Comparison of ENCODE assay signal across 8 cellular contexts in the genomic region with DNA sequence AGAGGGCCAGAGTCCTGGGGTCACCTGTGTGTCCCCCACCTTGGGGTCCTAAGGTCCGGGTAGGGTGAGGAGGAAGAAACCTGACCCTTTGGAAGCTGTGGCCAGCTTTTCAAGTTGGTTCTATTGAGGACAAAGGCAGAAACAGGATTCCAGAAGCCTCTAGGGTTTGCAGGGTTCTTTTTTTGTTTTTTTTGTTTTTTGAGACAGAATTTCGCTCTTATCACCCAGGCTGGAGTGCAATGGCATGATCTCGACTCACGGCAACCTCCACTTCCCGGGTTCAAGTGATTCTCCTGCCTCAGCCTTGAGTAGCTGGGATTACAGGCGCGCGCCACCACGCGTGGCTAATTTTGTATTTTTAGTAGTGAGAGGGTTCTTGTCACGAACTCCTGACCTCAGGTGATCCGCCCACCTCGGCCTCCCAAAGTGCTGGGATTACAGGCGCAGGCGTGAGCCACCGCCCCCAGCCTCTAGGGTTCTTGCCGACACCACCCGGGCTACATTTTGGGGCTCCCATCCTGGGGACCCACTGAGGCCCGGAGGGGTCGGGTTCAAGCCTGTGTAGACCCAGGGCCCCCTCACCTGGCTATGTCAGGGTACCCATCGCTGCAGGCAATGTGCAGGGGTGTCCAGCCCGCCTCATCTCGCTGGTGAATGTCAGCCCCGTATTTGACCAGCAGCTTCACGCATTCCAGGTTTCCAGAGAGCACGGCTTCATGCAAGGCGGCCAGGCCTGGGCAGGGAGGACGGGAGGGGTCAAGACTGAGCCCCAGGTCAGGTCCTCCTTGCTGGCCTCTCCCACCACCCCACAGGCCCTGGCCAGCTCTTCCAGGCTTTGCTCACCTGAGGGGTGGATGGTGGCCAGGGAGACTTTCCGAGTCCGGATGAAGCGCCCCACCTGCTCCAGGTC. TPM values are rescaled to one million over a fixed set of nuclear protein-coding genes. Genes with fewer than 3 reads are reported as not detected.
A peak's percentile ranks its signal among the peaks of the same experiment; 100 is the strongest.
DNase-seq lines count a peak whose midpoint lies in the region; ATAC-seq and TF ChIP-seq lines count a peak whose summit lies in the region.

No MANE protein-coding gene starts in this region.

- H3K36me3 ChIP-seq in BJ (ENCODE audit: control insufficient read depth, insufficient read depth, low read length) (no peaks in the 10 kb centered on the region), MG63 (0 out of 2 replicates have a peak, but pooled peaks cover 4% of the 10 kb centered on the region)

- H3K9me3 ChIP-seq in MG63, result no peaks in the 10 kb centered on the region

- H3K27me3 ChIP-seq in BJ (ENCODE audit: control insufficient read depth, insufficient read depth, low read length) (no peaks in the 10 kb centered on the region), MG63 (no peaks in the 10 kb centered on the region)

- CTCF ChIA-PET in BJ (lab: Yijun Ruan, JAX), result interaction anchor here (0.7 kb wide), 1 partner anchor 196 kb away, joined by 3 read pairs; no protein-coding TSS in a partner anchor

- H3K4me3 ChIP-seq in BJ (ENCODE audit: low read depth, low read length), result peak overlapping the region; percentile 84
- H3K4me3 ChIP-seq in MG63, result peak overlapping the region; percentile 99

- H3K4me1 Mint-ChIP-seq in dendritic cell treated with granulocyte-macrophage colony-stimulating factor and Interleukin-4, amounts not matched to agents 40 ng/mL and 50 ng/mL, for 4 days (ENCODE audit: low read depth), result peaks cover 58% of the 10 kb centered on the region
- H3K4me1 Mint-ChIP-seq in natural killer cell treated with Interleukin-12 subunit alpha and Interleukin-12 subunit beta and Interleukin-15 and Interleukin-18, amount 100 ng/mL, for 72 hours (ENCODE audit: low read depth in 2 of 2), result peaks cover 24 to 30% of the 10 kb centered on the region in 2 donors

- peak overlapping the region; percentile 77 for H3K4me3 Mint-ChIP-seq in dendritic cell treated with granulocyte-macrophage colony-stimulating factor and Interleukin-4, amounts not matched to agents 40 ng/mL and 50 ng/mL, for 4 days
- H3K4me3 Mint-ChIP-seq in natural killer cell treated with Interleukin-12 subunit alpha and Interleukin-12 subunit beta and Interleukin-15 and Interleukin-18, amount 100 ng/mL, for 72 hours, result peak overlapping the region; percentile 65

- peaks cover 18% of the 10 kb centered on the region for H3K36me3 Mint-ChIP-seq in dendritic cell treated with granulocyte-macrophage colony-stimulating factor and Interleukin-4, amounts not matched to agents 40 ng/mL and 50 ng/mL, for 4 days (ENCODE audit: low read depth)
- no peaks in the 10 kb centered on the region for H3K36me3 Mint-ChIP-seq in natural killer cell treated with Interleukin-12 subunit alpha and Interleukin-12 subunit beta and Interleukin-15 and Interleukin-18, amount 100 ng/mL, for 72 hours

- DNase-seq in BJ (ENCODE audit: low read depth), result no peak
- DNase-seq in MG63, result no peak
- peak; percentile 40 for DNase-seq in natural killer cell treated with Interleukin-12 subunit alpha and Interleukin-12 subunit beta and Interleukin-15 and Interleukin-18, amount 100 ng/mL, for 72 hours (ENCODE audit: low spot score)
- DNase-seq in OCI-M1 (lab: John Stamatoyannopoulos, UW), result no peak
- no peak for DNase-seq in SKM-1 (lab: John Stamatoyannopoulos, UW; ENCODE audit: unreplicated experiment)
- no peak for DNase-seq in OCI-M2 (lab: John Stamatoyannopoulos, UW; ENCODE audit: unreplicated experiment)
- DNase-seq in NOMO-1 treated with dmso at 0.1 percent for 144 hours (lab: John Stamatoyannopoulos, UW; ENCODE audit: unreplicated experiment), result no peak

- no peaks in the 10 kb centered on the region for H3K27me3 Mint-ChIP-seq in dendritic cell treated with granulocyte-macrophage colony-stimulating factor and Interleukin-4, amounts not matched to agents 40 ng/mL and 50 ng/mL, for 4 days
- no peaks in the 10 kb centered on the region for H3K27me3 Mint-ChIP-seq in natural killer cell treated with Interleukin-12 subunit alpha and Interleukin-12 subunit beta and Interleukin-15 and Interleukin-18, amount 100 ng/mL, for 72 hours

- no peak for TF ChIP-seq CTCF in BJ (IDR thresholded peaks at IDR 0.05; ENCODE audit: insufficient read depth, low read depth, low read length)

- ATAC-seq in natural killer cell treated with Interleukin-12 subunit alpha and Interleukin-12 subunit beta and Interleukin-15 and Interleukin-18, amount 100 ng/mL, for 72 hours, result no peak

- POLR2A ChIA-PET in BJ (lab: Charles Lee), result interaction anchor here (0.6 kb wide), 1 partner anchor 123 kb away, joined by 3 read pairs; no protein-coding TSS in a partner anchor

- intact Hi-C loops in dendritic cell treated with granulocyte-macrophage colony-stimulating factor and Interleukin-4, amounts not matched to agents 40 ng/mL and 50 ng/mL, for 4 days (cut with micrococcal nuclease), result no loop called here

- H3K9me3 Mint-ChIP-seq in dendritic cell treated with granulocyte-macrophage colony-stimulating factor and Interleukin-4, amounts not matched to agents 40 ng/mL and 50 ng/mL, for 4 days, result no peaks in the 10 kb centered on the region
- H3K9me3 Mint-ChIP-seq in natural killer cell treated with Interleukin-12 subunit alpha and Interleukin-12 subunit beta and Interleukin-15 and Interleukin-18, amount 100 ng/mL, for 72 hours, result no peaks in the 10 kb centered on the region

- peak overlapping the region; percentile 97 for H3K27ac Mint-ChIP-seq in dendritic cell treated with granulocyte-macrophage colony-stimulating factor and Interleukin-4, amounts not matched to agents 40 ng/mL and 50 ng/mL, for 4 days
- H3K27ac Mint-ChIP-seq in natural killer cell treated with Interleukin-12 subunit alpha and Interleukin-12 subunit beta and Interleukin-15 and Interleukin-18, amount 100 ng/mL, for 72 hours, result peak overlapping the region; percentile 28 to 47

RNA-seq across cellular contexts. Expression of gene PPP1R27, which starts 0.7 kb away (rescaled TPM):
- polyA plus RNA-seq in BJ (2011; rRNA removed), result 0.10 TPM in 1 of 2 replicates, not detected in the other
- polyA minus RNA-seq in BJ (2011; rRNA and poly(A)+ RNA removed), result not detected in 2 replicates
- total RNA-seq in MG63 (2014; rRNA removed; shearing (Covaris generic); ENCODE audit: low replicate concordance), result not detected in 2 replicates
- not detected for total RNA-seq in natural killer cell treated with Interleukin-12 subunit alpha and Interleukin-12 subunit beta and Interleukin-15 and Interleukin-18, amount 100 ng/mL, for 72 hours

RNA-seq across cellular contexts. Expression of gene MCRIP1, which starts 1.1 kb away (rescaled TPM):
- 64.9 and 89.8 TPM in 2 replicates for polyA plus RNA-seq in BJ (2011; rRNA removed)
- polyA minus RNA-seq in BJ (2011; rRNA and poly(A)+ RNA removed), result 21.9 and 26.0 TPM in 2 replicates
- 73.2 and 83.7 TPM in 2 replicates for total RNA-seq in MG63 (2014; rRNA removed; shearing (Covaris generic); ENCODE audit: low replicate concordance)
- total RNA-seq in natural killer cell treated with Interleukin-12 subunit alpha and Interleukin-12 subunit beta and Interleukin-15 and Interleukin-18, amount 100 ng/mL, for 72 hours, result 100 to 1,000 TPM in 1 of 2 donors, 10 to 100 TPM in 1; 83.9 to 104 TPM

RNA-seq across cellular contexts. Expression of gene P4HB, which starts 26.2 kb away (rescaled TPM):
- polyA plus RNA-seq in BJ (2011; rRNA removed), result 122 and 175 TPM in 2 replicates
- 90.7 and 204 TPM in 2 replicates for polyA minus RNA-seq in BJ (2011; rRNA and poly(A)+ RNA removed)
- 531 and 798 TPM in 2 replicates for total RNA-seq in MG63 (2014; rRNA removed; shearing (Covaris generic); ENCODE audit: low replicate concordance)
- total RNA-seq in natural killer cell treated with Interleukin-12 subunit alpha and Interleukin-12 subunit beta and Interleukin-15 and Interleukin-18, amount 100 ng/mL, for 72 hours, result 100 to 1,000 TPM; 691 to 774 TPM

RNA-seq across cellular contexts. Expression of gene GCGR, which starts 30.2 kb away (rescaled TPM):
- polyA plus RNA-seq in BJ (2011; rRNA removed), result not detected in 2 replicates
- not detected in 2 replicates for polyA minus RNA-seq in BJ (2011; rRNA and poly(A)+ RNA removed)
- total RNA-seq in MG63 (2014; rRNA removed; shearing (Covaris generic); ENCODE audit: low replicate concordance), result not detected in 2 replicates
- total RNA-seq in natural killer cell treated with Interleukin-12 subunit alpha and Interleukin-12 subunit beta and Interleukin-15 and Interleukin-18, amount 100 ng/mL, for 72 hours, result not detected

RNA-seq across cellular contexts. Expression of gene ARHGDIA, which starts 37.0 kb away (rescaled TPM):
- 74.8 and 163 TPM in 2 replicates for polyA plus RNA-seq in BJ (2011; rRNA removed)
- 46.3 and 78.2 TPM in 2 replicates for polyA minus RNA-seq in BJ (2011; rRNA and poly(A)+ RNA removed)
- 114 and 185 TPM in 2 replicates for total RNA-seq in MG63 (2014; rRNA removed; shearing (Covaris generic); ENCODE audit: low replicate concordance)
- total RNA-seq in natural killer cell treated with Interleukin-12 subunit alpha and Interleukin-12 subunit beta and Interleukin-15 and Interleukin-18, amount 100 ng/mL, for 72 hours, result 100 to 1,000 TPM; 874 to 929 TPM
